31 cellular contexts compared by ENCODE assay signal in the genomic region with DNA sequence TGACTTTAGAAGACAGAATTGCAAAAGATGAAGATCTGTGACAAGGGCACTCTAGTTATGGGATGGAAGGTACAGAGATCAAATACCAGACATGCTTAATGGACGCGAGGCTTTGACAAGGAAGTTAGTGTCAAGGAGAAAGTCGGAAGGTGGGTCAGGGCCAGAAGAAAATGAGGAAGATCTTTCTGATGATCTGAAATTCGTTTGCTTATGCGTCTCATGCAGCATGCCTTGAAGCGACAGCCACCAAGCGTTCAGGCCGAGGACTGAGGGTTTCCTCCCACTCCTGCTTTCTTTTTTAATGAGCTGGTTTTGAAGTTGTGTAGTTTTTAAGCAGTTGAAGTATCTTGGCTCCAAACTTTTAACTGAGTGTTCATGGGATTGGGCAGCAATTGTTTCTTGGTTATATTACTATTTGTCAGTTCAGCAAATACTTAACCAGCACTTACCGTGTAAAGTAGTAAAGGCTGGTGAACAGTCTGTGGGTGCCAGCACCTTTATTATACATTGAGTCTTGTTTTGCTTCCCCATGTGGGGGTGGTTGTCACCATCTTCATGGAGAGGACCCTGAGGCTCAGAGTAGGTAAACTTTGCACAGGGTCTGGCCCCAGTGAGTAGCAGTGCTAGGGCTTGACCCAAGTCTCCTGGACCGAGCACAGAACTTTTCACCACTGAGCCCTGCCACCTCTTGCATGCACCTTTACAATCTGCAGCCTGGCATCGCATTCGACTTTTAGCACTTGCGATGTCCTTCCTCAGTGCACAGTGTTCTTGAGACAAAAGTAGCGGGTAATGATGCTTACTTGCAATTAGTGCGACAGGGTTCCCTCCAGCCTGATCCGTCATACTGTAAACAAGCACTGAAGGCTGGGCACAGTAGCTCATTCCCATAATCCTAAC. TPM values are rescaled to one million over a fixed set of nuclear protein-coding genes. Genes with fewer than 3 reads are reported as not detected.
DNase-seq lines count a peak whose midpoint lies in the region; ATAC-seq and TF ChIP-seq lines count a peak whose summit lies in the region.
"Had no signal": no experiment of that assay in that cellular context is flagged by ENCODE, and none has a peak within 500 bp of the region (broad histone marks: within the 10 kb centered on the region; RNA-seq: fewer than 3 reads in every experiment).

No MANE protein-coding gene starts in this region.

- H3K9me3 ChIP-seq in AG04450 (ENCODE audit: control insufficient read depth, insufficient read depth, low read length) (peaks cover 6% of the 10 kb centered on the region), OCI-LY1 (ENCODE audit: low read length) (no peaks in the 10 kb centered on the region)
- H3K9me3 ChIP-seq in naive thymus-derived CD4-positive, alpha-beta T cell (ENCODE audit: control insufficient read depth in 2 of 3, low read length in 3 of 3), result no peaks in the 10 kb centered on the region
- H3K9me3 ChIP-seq: ovary, suprapubic skin had no signal

- no peaks in the 10 kb centered on the region for H3F3A ChIP-seq in OCI-LY1 (ENCODE audit: insufficient read depth, low read length)

- POLR2A ChIA-PET in AG04450 (lab: Yijun Ruan, JAX), result no interaction called here
- POLR2A ChIA-PET in naive thymus-derived CD4-positive, alpha-beta T cell (lab: Charles Lee), result no interaction called here

- intact Hi-C loops in naive thymus-derived CD4-positive, alpha-beta T cell (cut with micrococcal nuclease), result no loop called here

- H3K4me3 Mint-ChIP-seq in naive thymus-derived CD4-positive, alpha-beta T cell, result no peak overlapping the region
- H3K4me3 Mint-ChIP-seq: activated CD8-positive, alpha-beta T cell treated with anti-CD3 and anti-CD28 coated beads for 36 hours; activated T-cell treated with anti-CD3 and anti-CD28 coated beads, Interleukin-2, amount 50 U/mL, for 24 hours; CD4-positive, CD25-positive, alpha-beta regulatory T cell; stimulated activated memory B cell treated with anti-CD40 and anti-IgM and Interleukin-4, amounts not matched to agents 10 μg/mL and 1 μg/mL and 100 μg/mL, for 72 hours had no signal

- H3K36me3 Mint-ChIP-seq in naive thymus-derived CD4-positive, alpha-beta T cell, result peaks cover 15 to 53% (median 23%) of the 10 kb centered on the region in 5 donors

- no peak overlapping the region for H3K9ac ChIP-seq in OCI-LY1 (ENCODE audit: low read length)

- TF ChIP-seq CTCF in AG04450 (IDR thresholded peaks at IDR 0.05; ENCODE audit: low read depth, low read length), result no peak
- TF ChIP-seq CTCF in HL-60 (IDR thresholded peaks at IDR 0.05; ENCODE audit: insufficient read depth, low read length), result peak; percentile 19
- TF ChIP-seq CTCF in OCI-LY1 (IDR thresholded peaks at IDR 0.05; ENCODE audit: low read length), result peak; percentile 33

- peaks cover 18 to 42% (median 30%) of the 10 kb centered on the region in 7 donors for H3K4me1 Mint-ChIP-seq in naive thymus-derived CD4-positive, alpha-beta T cell

- CTCF ChIA-PET in AG04450 (lab: Charles Lee), result interaction anchor here (1.0 to 1.8 kb wide), 2 partner anchors 29 to 30 kb away, joined by 3 to 14 read pairs; no protein-coding TSS in a partner anchor
- CTCF ChIA-PET in naive thymus-derived CD4-positive, alpha-beta T cell (lab: Charles Lee), result interaction anchor here (1.4 kb wide), 1 partner anchor 29 kb away, joined by 5 read pairs; no protein-coding TSS in a partner anchor

- no peak overlapping the region for H3K4me3 ChIP-seq in AG04450 (ENCODE audit: low read depth, low read length)
- H3K4me3 ChIP-seq in HL-60 (replicated peaks; ENCODE audit: insufficient read depth, low read length), result no peak overlapping the region
- H3K4me3 ChIP-seq in OCI-LY1 (ENCODE audit: low read depth, low read length, poor library complexity, severe bottlenecking), result no peak overlapping the region
- H3K4me3 ChIP-seq in naive thymus-derived CD4-positive, alpha-beta T cell (ENCODE audit: low read length), result no peak overlapping the region
- H3K4me3 ChIP-seq: heart left ventricle, ovary, suprapubic skin had no signal

- H3K9me3 Mint-ChIP-seq in naive thymus-derived CD4-positive, alpha-beta T cell, result peaks cover 0 to 8% (median 4%) of the 10 kb centered on the region in 11 donors
- H3K9me3 Mint-ChIP-seq: stimulated activated memory B cell treated with anti-CD40 and anti-IgM and Interleukin-4, amounts not matched to agents 10 μg/mL and 1 μg/mL and 100 μg/mL, for 72 hours had no signal

- no peaks in the 10 kb centered on the region for H3K27me3 Mint-ChIP-seq in naive thymus-derived CD4-positive, alpha-beta T cell
- H3K27me3 Mint-ChIP-seq: activated CD8-positive, alpha-beta T cell treated with anti-CD3 and anti-CD28 coated beads for 36 hours; activated T-cell treated with anti-CD3 and anti-CD28 coated beads, Interleukin-2, amount 50 U/mL, for 24 hours; CD4-positive, CD25-positive, alpha-beta regulatory T cell had no signal

- H3K27ac ChIP-seq in AG04450 (ENCODE audit: low read depth, low read length) (peak overlapping the region; percentile 11), HL-60 (replicated peaks) (peak overlapping the region; percentile 32), OCI-LY1 (ENCODE audit: low read depth, low read length, poor library complexity, severe bottlenecking) (no peak overlapping the region)
- no peak overlapping the region for H3K27ac ChIP-seq in naive thymus-derived CD4-positive, alpha-beta T cell (ENCODE audit: low read depth, low read length)
- H3K27ac ChIP-seq: heart left ventricle, ovary, suprapubic skin had no signal

- H3K27ac Mint-ChIP-seq in naive thymus-derived CD4-positive, alpha-beta T cell, result peak overlapping the region in 6 of 9 donors; percentile 0 to 75 (median 18)
- H3K27ac Mint-ChIP-seq: activated CD8-positive, alpha-beta T cell treated with anti-CD3 and anti-CD28 coated beads for 36 hours; activated T-cell treated with anti-CD3 and anti-CD28 coated beads, Interleukin-2, amount 50 U/mL, for 24 hours; stimulated activated memory B cell treated with anti-CD40 and anti-IgM and Interleukin-4, amounts not matched to agents 10 μg/mL and 1 μg/mL and 100 μg/mL, for 72 hours had no signal

- DNase-seq in AG04450 (ENCODE audit: low read depth, low spot score) (no peak), HL-60 (ENCODE audit: low read depth in 1 of 2, low spot score in 1 of 2) (peak in 1 of 2 experiments; percentile 80), mesenteric fat pad (ENCODE audit: low spot score) (no peak), NCI-H1048 (lab: John Stamatoyannopoulos, UW) (no peak)
- no peak for DNase-seq in naive thymus-derived CD4-positive, alpha-beta T cell
- DNase-seq: activated CD8-positive, alpha-beta T cell treated with anti-CD3 and anti-CD28 coated beads for 36 hours; activated gamma-delta T cell treated with Interleukin-2 at 50 U/mL for 16 hours; activated T-cell treated with anti-CD3 and anti-CD28 coated beads, Interleukin-2, amount 50 U/mL, for 24 hours; CD4-positive, CD25-positive, alpha-beta regulatory T cell; effector CD8-positive, alpha-beta T cell; erythroblast; heart left ventricle; Karpas-422; left colon; mesenchymal stem cell; NCI-H1105; NCI-H1930; OCI-M1; ovary; retina; Right ventricle myocardium superior; stimulated activated CD4-positive, alpha-beta T cell treated with anti-CD3 and anti-CD28 coated beads, Interleukin-4, amount 100 ng/mL, for 1 hour; SW 1271 had no signal

- no peaks in the 10 kb centered on the region for H3K9me2 ChIP-seq in OCI-LY1 (ENCODE audit: low read depth, low read length)

- H3K27me3 ChIP-seq in AG04450 (ENCODE audit: control insufficient read depth, insufficient read depth, low read length) (no peaks in the 10 kb centered on the region), HL-60 (ENCODE audit: insufficient read depth, poor library complexity, severe bottlenecking) (no peaks in the 10 kb centered on the region), OCI-LY1 (ENCODE audit: insufficient read depth, low read length) (no peaks in the 10 kb centered on the region)
- H3K27me3 ChIP-seq in naive thymus-derived CD4-positive, alpha-beta T cell (ENCODE audit: control insufficient read depth in 2 of 2, insufficient read depth in 2 of 2, low read length in 2 of 2), result no peaks in the 10 kb centered on the region
- H3K27me3 ChIP-seq: heart left ventricle, ovary, suprapubic skin had no signal

- H3K36me3 ChIP-seq in OCI-LY1 (ENCODE audit: insufficient read depth, low read length), result peaks cover 50% of the 10 kb centered on the region
- H3K36me3 ChIP-seq in naive thymus-derived CD4-positive, alpha-beta T cell (ENCODE audit: control insufficient read depth in 2 of 3, insufficient read depth in 3 of 3, low read length in 3 of 3), result peaks cover 12 to 35% (median 20%) of the 10 kb centered on the region in 3 experiments
- H3K36me3 ChIP-seq: ovary had no signal

- no peak for ATAC-seq in naive thymus-derived CD4-positive, alpha-beta T cell
- no peak for ATAC-seq in HG03342 (IDR thresholded peaks at IDR 0.05; ENCODE audit: unreplicated experiment)
- ATAC-seq: activated CD4-positive, CD25-positive, alpha-beta regulatory T cell treated with anti-CD3 and anti-CD28 coated beads, Interleukin-2, amount 50 U/mL, for 24 hours; activated CD8-positive, alpha-beta T cell treated with anti-CD3 and anti-CD28 coated beads for 36 hours; heart left ventricle; left colon; stimulated activated memory B cell treated with anti-CD40 and anti-IgM and Interleukin-4, amounts not matched to agents 10 μg/mL and 1 μg/mL and 100 μg/mL, for 72 hours had no signal

- peaks cover 24% of the 10 kb centered on the region for H3K4me1 ChIP-seq in OCI-LY1 (ENCODE audit: insufficient read depth, low read length, severe bottlenecking)
- H3K4me1 ChIP-seq in naive thymus-derived CD4-positive, alpha-beta T cell (ENCODE audit: control insufficient read depth in 2 of 2, insufficient read depth in 2 of 2, low read length in 2 of 2), result peaks cover 5 to 17% of the 10 kb centered on the region in 2 donors
- H3K4me1 ChIP-seq: suprapubic skin had no signal

- H4K20me1 ChIP-seq in OCI-LY1 (ENCODE audit: insufficient read depth, low read length), result no peaks in the 10 kb centered on the region

- no peaks in the 10 kb centered on the region for H3K79me2 ChIP-seq in OCI-LY1 (ENCODE audit: insufficient read depth, low read length)

- H3K4me2 ChIP-seq in OCI-LY1 (ENCODE audit: low read length), result no peak overlapping the region

- H2AFZ ChIP-seq in OCI-LY1 (ENCODE audit: low read length), result no peak overlapping the region

RNA-seq across cellular contexts. Expression of a gene that starts 14.3 kb away (rescaled TPM):
- polyA plus RNA-seq in AG04450 (2011; rRNA removed), result not detected in 2 replicates
- polyA minus RNA-seq in AG04450 (2011; rRNA and poly(A)+ RNA removed), result not detected in 2 replicates
- under 1 TPM in 2 of 5 experiments, not detected in 3; 0.39 to 0.80 TPM for total RNA-seq in naive thymus-derived CD4-positive, alpha-beta T cell
- not detected for polyA plus RNA-seq in naive thymus-derived CD4-positive, alpha-beta T cell
- total RNA-seq in mesenteric fat pad, result 0.67 TPM
- total RNA-seq: CD4-positive, CD25-positive, alpha-beta regulatory T cell; HT1080; myocyte; Right ventricle myocardium superior; urinary bladder had no signal
- polyA plus RNA-seq: CD4-positive, CD25-positive, alpha-beta regulatory T cell; ovary; urinary bladder had no signal

RNA-seq across cellular contexts. Expression of a gene that starts 55.1 kb away (rescaled TPM):
- 3.5 and 5.0 TPM in 2 replicates for polyA plus RNA-seq in AG04450 (2011; rRNA removed)
- 5.7 and 7.5 TPM in 2 replicates for polyA minus RNA-seq in AG04450 (2011; rRNA and poly(A)+ RNA removed)
- total RNA-seq in naive thymus-derived CD4-positive, alpha-beta T cell, result 100 to 1,000 TPM in 4 of 5 experiments, 10 to 100 TPM in 1; 82.4 to 203 (median 134) TPM
- polyA plus RNA-seq in naive thymus-derived CD4-positive, alpha-beta T cell, result 10 to 100 TPM; 21.0 to 32.3 TPM
- 25.5 TPM for total RNA-seq in mesenteric fat pad

Comparison
In these comparisons a context has a peak if more than half of its experiments do, and no peak if none do; other contexts are left out.
1. H3K27ac ChIP-seq: peak in AG04450 (single experiment) and HL-60 (single experiment); none in OCI-LY1 (single experiment) and naive thymus-derived CD4-positive, alpha-beta T cell (single experiment).